ENCODE assay signal across 24 cellular contexts in genomic region chr1:9397047-9397446, GRCh38.
"Had no signal": no experiment of that assay in that cellular context is flagged by ENCODE, and none has a peak within 500 bp of the region (broad histone marks: within the 10 kb centered on the region; RNA-seq: fewer than 3 reads in every experiment).

No MANE protein-coding gene starts in this region.

- H3K9me3 Mint-ChIP-seq: activated T-cell treated with anti-CD3 and anti-CD28 coated beads, Interleukin-2, amount 50 U/mL, for 24 hours had no signal

- H3K27ac Mint-ChIP-seq: activated CD4-positive, alpha-beta T cell treated with anti-CD3 and anti-CD28 coated beads for 36 hours; activated naive CD8-positive, alpha-beta T cell treated with anti-CD3 and anti-CD28 coated beads for 36 hours; activated T-cell treated with anti-CD3 and anti-CD28 coated beads, Interleukin-2, amount 50 U/mL, for 24 hours; mesothelial cell of epicardium; naive thymus-derived CD8-positive, alpha-beta T cell; WTC11 had no signal

- H3K36me3 Mint-ChIP-seq: activated naive CD8-positive, alpha-beta T cell treated with anti-CD3 and anti-CD28 coated beads for 36 hours had no signal

- H3K36me3 ChIP-seq: left lung, pancreas, right atrium auricular region, spleen, thyroid gland had no signal

- H3K27ac ChIP-seq: left lung, pancreas, psoas muscle, right atrium auricular region, spleen, thyroid gland had no signal

- H3K9me3 ChIP-seq: pancreas, right atrium auricular region, thyroid gland had no signal

- FAIRE-seq: frontal cortex, pancreas had no signal

- DNase-seq: activated CD4-positive, alpha-beta T cell treated with anti-CD3 and anti-CD28 coated beads for 36 hours; activated CD4-positive, alpha-beta T cell treated with anti-CD3 and anti-CD28 coated beads, Interleukin-2, amount 50 U/mL, for 4 hours; activated CD8-positive, alpha-beta memory T cell treated with anti-CD3 and anti-CD28 coated beads for 24 hours; activated CD8-positive, alpha-beta memory T cell treated with anti-CD3 and anti-CD28 coated beads, Interleukin-2, amount 50 U/mL, for 4 hours; activated naive CD4-positive, alpha-beta T cell treated with Interleukin-2 at 50 U/mL for 16 hours; activated naive CD8-positive, alpha-beta T cell treated with anti-CD3 and anti-CD28 coated beads for 36 hours; activated T-cell treated with anti-CD3 and anti-CD28 coated beads, Interleukin-2, amount 50 U/mL, for 24 hours; effector memory CD4-positive, alpha-beta T cell; hippocampal formation; kidney glomerular epithelial cell; left lung; naive thymus-derived CD8-positive, alpha-beta T cell; pancreas; psoas muscle; spleen; stimulated activated CD4-positive, alpha-beta T cell treated with anti-CD3 and anti-CD28 coated beads, Interleukin-4, amount 100 ng/mL, for 24 hours; stimulated activated naive CD8-positive, alpha-beta T cell treated with anti-CD3 and anti-CD28 coated beads, Interleukin-15, Interleukin-2, amounts not matched to agents 100 U/mL and 50 U/mL, for 24 hours; T-helper 9 cell; thyroid gland had no signal

- H3K27me3 ChIP-seq: left lung, pancreas, right atrium auricular region, thyroid gland had no signal

- H3K27me3 Mint-ChIP-seq: activated CD4-positive, alpha-beta T cell treated with anti-CD3 and anti-CD28 coated beads for 36 hours; activated naive CD8-positive, alpha-beta T cell treated with anti-CD3 and anti-CD28 coated beads for 36 hours; activated T-cell treated with anti-CD3 and anti-CD28 coated beads, Interleukin-2, amount 50 U/mL, for 24 hours had no signal

- H3K4me1 Mint-ChIP-seq: WTC11 had no signal

- H3K4me3 ChIP-seq: left lung, lung, pancreas, psoas muscle, right atrium auricular region, spleen, thyroid gland had no signal

- ATAC-seq: activated CD4-positive, alpha-beta T cell treated with anti-CD3 and anti-CD28 coated beads for 36 hours; naive thymus-derived CD8-positive, alpha-beta T cell; pancreas; psoas muscle; stimulated activated naive CD8-positive, alpha-beta T cell treated with anti-CD3 and anti-CD28 coated beads, Interleukin-15, Interleukin-2, amounts not matched to agents 100 U/mL and 50 U/mL, for 24 hours; WTC11 had no signal

- H3K4me3 Mint-ChIP-seq: activated CD4-positive, alpha-beta T cell treated with anti-CD3 and anti-CD28 coated beads for 36 hours; activated naive CD8-positive, alpha-beta T cell treated with anti-CD3 and anti-CD28 coated beads for 36 hours; activated T-cell treated with anti-CD3 and anti-CD28 coated beads, Interleukin-2, amount 50 U/mL, for 24 hours; mesothelial cell of epicardium; naive thymus-derived CD8-positive, alpha-beta T cell; WTC11 had no signal
